Comparison of ENCODE assay signal across 15 cellular contexts in genomic region chr10:116767235-116767634, GRCh38. TPM values are rescaled to one million over a fixed set of nuclear protein-coding genes. Genes with fewer than 3 reads are reported as not detected.
DNase-seq lines count a peak whose midpoint lies in the region; ATAC-seq and TF ChIP-seq lines count a peak whose summit lies in the region.
"Had no signal": no experiment of that assay in that cellular context is flagged by ENCODE, and none has a peak within 500 bp of the region (broad histone marks: within the 10 kb centered on the region; RNA-seq: fewer than 3 reads in every experiment).

No MANE protein-coding gene starts in this region.

- H3K9me3 Mint-ChIP-seq in WTC11, result peaks cover 23% of the 10 kb centered on the region
- H3K9me3 Mint-ChIP-seq: stimulated activated naive CD8-positive, alpha-beta T cell treated with anti-CD3 and anti-CD28 coated beads, Interleukin-15, Interleukin-2, amounts not matched to agents 100 ng/mL and 50 ng/mL, for 24 hours had no signal

- no peaks in the 10 kb centered on the region for H3K4me1 ChIP-seq in right cardiac atrium (ENCODE audit: control insufficient read depth, insufficient read depth, low read length)
- H3K4me1 ChIP-seq: psoas muscle had no signal

- POLR2A ChIA-PET in WTC11 (lab: Charles Lee) (no interaction called here), GM10248 (lab: Yijun Ruan, JAX) (no interaction called here)

- H3K27me3 Mint-ChIP-seq in WTC11 (ENCODE audit: low read depth), result no peaks in the 10 kb centered on the region

- peaks cover 11% of the 10 kb centered on the region; the same call in 1 of the 2 replicates for H3K36me3 Mint-ChIP-seq in WTC11

- in situ Hi-C loops in Caki2 (cut with HindIII; ENCODE audit: low pct_unique_long_range_greater_than_20kb, low sequenced_read_pairs), result no loop called here

- H3K27ac Mint-ChIP-seq in WTC11, result no peak overlapping the region
- H3K27ac Mint-ChIP-seq: stimulated activated naive CD8-positive, alpha-beta T cell treated with anti-CD3 and anti-CD28 coated beads, Interleukin-15, Interleukin-2, amounts not matched to agents 100 ng/mL and 50 ng/mL, for 24 hours had no signal

- H3K4me3 Mint-ChIP-seq in WTC11, result no peak overlapping the region
- H3K4me3 Mint-ChIP-seq: stimulated activated naive CD8-positive, alpha-beta T cell treated with anti-CD3 and anti-CD28 coated beads, Interleukin-15, Interleukin-2, amounts not matched to agents 100 ng/mL and 50 ng/mL, for 24 hours had no signal

- TF ChIP-seq CTCF in WTC11 (IDR thresholded peaks at IDR 0.05) (no peak), omental fat pad (IDR thresholded peaks at IDR 0.05) (no peak), GM10248 (IDR thresholded peaks at IDR 0.05; ENCODE audit: control extremely low read depth, extremely low read depth, low read depth, missing control alignments) (no peak)

- WGBS in right cardiac atrium, result 37% methylated on average over 4 of the region's 4 CpGs

- ATAC-seq in WTC11, result peak; percentile 56
- peak; percentile 57 to 76 for ATAC-seq in right cardiac atrium
- peak; percentile 53 for ATAC-seq in omental fat pad (ENCODE audit: low FRiP score)

- H3K4me3 ChIP-seq in right cardiac atrium (ENCODE audit: low read length), result no peak overlapping the region
- H3K4me3 ChIP-seq: psoas muscle had no signal

- intact Hi-C loops in right cardiac atrium (cut with DNase I), result no loop called here

- peaks cover 2% of the 10 kb centered on the region; the same call in 1 of the 2 replicates for H3K4me1 Mint-ChIP-seq in WTC11

- DNase-seq in Caki2 (ENCODE audit: low read depth) (peak; percentile 80), WTC11 (ENCODE audit: low spot score) (no peak), right cardiac atrium (peak; percentile 45 to 83 (median 72)), omental fat pad (ENCODE audit: low spot score) (no peak), GM10248 (ENCODE audit: extremely low spot score) (no peak), putamen (ENCODE audit: low spot score) (no peak), SHP77 treated with DMSO at 0.1 percent for 48 hours (lab: John Stamatoyannopoulos, UW) (no peak), DMS79 (lab: John Stamatoyannopoulos, UW) (no peak)
- DNase-seq: activated CD4-positive, alpha-beta T cell treated with anti-CD3 and anti-CD28 coated beads, Interleukin-2, amount 50 U/mL, for 4 hours; C1 segment of cervical spinal cord; HCEC 1CT; NCI-H1092 treated with DMSO at 0.1 percent for 48 hours; T-helper 2 cell had no signal

- no peak overlapping the region for H3K27ac ChIP-seq in right cardiac atrium (ENCODE audit: low read length)
- H3K27ac ChIP-seq: psoas muscle had no signal

- H3K9me3 ChIP-seq in right cardiac atrium (ENCODE audit: control insufficient read depth, low read length), result no peaks in the 10 kb centered on the region

- CTCF ChIA-PET in WTC11 (lab: Charles Lee), result interaction anchor here (0.8 to 1.9 kb wide), 5 partner anchors 24 to 140 kb away, joined by 3 to 9 read pairs (median 5); partner anchors contain the start of gene HSPA12A
- CTCF ChIA-PET in GM10248 (lab: Yijun Ruan, JAX), result interaction anchor here (1.3 to 1.9 kb wide), 3 partner anchors 21 to 85 kb away, joined by 3 to 6 read pairs (median 3); no protein-coding TSS in a partner anchor

- no peaks in the 10 kb centered on the region for H3K27me3 ChIP-seq in right cardiac atrium (ENCODE audit: control insufficient read depth, insufficient read depth)

TF ChIP-seq in WTC11, 78 proteins besides CTCF, POLR2A, EP300 and RAD21:
- no peak for TF ChIP-seq ZMAT4 (CRISPR knock-in tag; IDR thresholded peaks at IDR 0.05)
- TF ChIP-seq GABPB1 (CRISPR knock-in tag; IDR thresholded peaks at IDR 0.05), result no peak
- no peak for TF ChIP-seq TP53 (CRISPR knock-in tag; IDR thresholded peaks at IDR 0.05)
- TF ChIP-seq E2F4 (CRISPR knock-in tag; IDR thresholded peaks at IDR 0.05; ENCODE audit: borderline replicate concordance, low read depth), result no peak
- TF ChIP-seq MXD4 (CRISPR knock-in tag; IDR thresholded peaks at IDR 0.05; ENCODE audit: borderline replicate concordance), result no peak
- no peak for TF ChIP-seq CREM (CRISPR knock-in tag; IDR thresholded peaks at IDR 0.05)
- no peak for TF ChIP-seq IRF2 (CRISPR knock-in tag; IDR thresholded peaks at IDR 0.05; ENCODE audit: borderline replicate concordance, low read depth)
- TF ChIP-seq, protein P1, sequence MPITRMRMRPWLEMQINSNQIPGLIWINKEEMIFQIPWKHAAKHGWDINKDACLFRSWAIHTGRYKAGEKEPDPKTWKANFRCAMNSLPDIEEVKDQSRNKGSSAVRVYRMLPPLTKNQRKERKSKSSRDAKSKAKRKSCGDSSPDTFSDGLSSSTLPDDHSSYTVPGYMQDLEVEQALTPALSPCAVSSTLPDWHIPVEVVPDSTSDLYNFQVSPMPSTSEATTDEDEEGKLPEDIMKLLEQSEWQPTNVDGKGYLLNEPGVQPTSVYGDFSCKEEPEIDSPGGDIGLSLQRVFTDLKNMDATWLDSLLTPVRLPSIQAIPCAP (CRISPR knock-in tag; IDR thresholded peaks at IDR 0.05), result no peak
- TF ChIP-seq USF2 (CRISPR knock-in tag; IDR thresholded peaks at IDR 0.05), result no peak
- TF ChIP-seq TCF7 (CRISPR knock-in tag; IDR thresholded peaks at IDR 0.05; ENCODE audit: low read depth), result no peak
- TF ChIP-seq USF1 (CRISPR knock-in tag; IDR thresholded peaks at IDR 0.05), result no peak
- no peak for TF ChIP-seq TEAD4 (CRISPR knock-in tag; IDR thresholded peaks at IDR 0.05)
- TF ChIP-seq NFATC4 (CRISPR knock-in tag; IDR thresholded peaks at IDR 0.05), result no peak
- TF ChIP-seq TEAD1 (CRISPR knock-in tag; IDR thresholded peaks at IDR 0.05), result no peak
- TF ChIP-seq MYBL2 (CRISPR knock-in tag; IDR thresholded peaks at IDR 0.05), result no peak
- TF ChIP-seq CREB1 (CRISPR knock-in tag; IDR thresholded peaks at IDR 0.05), result no peak
- TF ChIP-seq, protein P2, sequence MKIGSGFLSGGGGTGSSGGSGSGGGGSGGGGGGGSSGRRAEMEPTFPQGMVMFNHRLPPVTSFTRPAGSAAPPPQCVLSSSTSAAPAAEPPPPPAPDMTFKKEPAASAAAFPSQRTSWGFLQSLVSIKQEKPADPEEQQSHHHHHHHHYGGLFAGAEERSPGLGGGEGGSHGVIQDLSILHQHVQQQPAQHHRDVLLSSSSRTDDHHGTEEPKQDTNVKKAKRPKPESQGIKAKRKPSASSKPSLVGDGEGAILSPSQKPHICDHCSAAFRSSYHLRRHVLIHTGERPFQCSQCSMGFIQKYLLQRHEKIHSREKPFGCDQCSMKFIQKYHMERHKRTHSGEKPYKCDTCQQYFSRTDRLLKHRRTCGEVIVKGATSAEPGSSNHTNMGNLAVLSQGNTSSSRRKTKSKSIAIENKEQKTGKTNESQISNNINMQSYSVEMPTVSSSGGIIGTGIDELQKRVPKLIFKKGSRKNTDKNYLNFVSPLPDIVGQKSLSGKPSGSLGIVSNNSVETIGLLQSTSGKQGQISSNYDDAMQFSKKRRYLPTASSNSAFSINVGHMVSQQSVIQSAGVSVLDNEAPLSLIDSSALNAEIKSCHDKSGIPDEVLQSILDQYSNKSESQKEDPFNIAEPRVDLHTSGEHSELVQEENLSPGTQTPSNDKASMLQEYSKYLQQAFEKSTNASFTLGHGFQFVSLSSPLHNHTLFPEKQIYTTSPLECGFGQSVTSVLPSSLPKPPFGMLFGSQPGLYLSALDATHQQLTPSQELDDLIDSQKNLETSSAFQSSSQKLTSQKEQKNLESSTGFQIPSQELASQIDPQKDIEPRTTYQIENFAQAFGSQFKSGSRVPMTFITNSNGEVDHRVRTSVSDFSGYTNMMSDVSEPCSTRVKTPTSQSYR (CRISPR knock-in tag; IDR thresholded peaks at IDR 0.05), result no peak
- no peak for TF ChIP-seq NFE2L1 (CRISPR knock-in tag; IDR thresholded peaks at IDR 0.05)
- no peak for TF ChIP-seq SMAD4 (CRISPR knock-in tag; IDR thresholded peaks at IDR 0.05)

RNA-seq across cellular contexts. Expression of gene HSPA12A, which starts 24.9 kb away (rescaled TPM):
- 18.1 and 23.4 TPM in 2 replicates for total RNA-seq in Caki2 (2014; rRNA removed; shearing (Covaris generic); ENCODE audit: low replicate concordance)
- total RNA-seq in WTC11 (2021) (5.0 to 7.2 TPM (median 5.2 TPM) in 3 replicates), right cardiac atrium (10 to 100 TPM; 13.1 to 21.9 (median 15.5) TPM), omental fat pad (10 to 100 TPM; 20.2 to 55.1 (median 32.5) TPM)
- polyA plus RNA-seq in right cardiac atrium, result 8.4 TPM

Comparison
In these comparisons a context has a peak if more than half of its experiments do, and no peak if none do; other contexts are left out.
1. DNase-seq: peak in Caki2 (single experiment) and right cardiac atrium (3 of 3); none in WTC11 (single experiment), omental fat pad (single experiment), GM10248 (single experiment), putamen (single experiment), SHP77 treated with DMSO at 0.1 percent for 48 hours (single experiment) and DMS79 (single experiment).
2. Peak in every context shown above with its lines, with median percentiles within 50 percentile points of each other: ATAC-seq.